ENCODE assay signal across 1 cellular context in the genomic region with DNA sequence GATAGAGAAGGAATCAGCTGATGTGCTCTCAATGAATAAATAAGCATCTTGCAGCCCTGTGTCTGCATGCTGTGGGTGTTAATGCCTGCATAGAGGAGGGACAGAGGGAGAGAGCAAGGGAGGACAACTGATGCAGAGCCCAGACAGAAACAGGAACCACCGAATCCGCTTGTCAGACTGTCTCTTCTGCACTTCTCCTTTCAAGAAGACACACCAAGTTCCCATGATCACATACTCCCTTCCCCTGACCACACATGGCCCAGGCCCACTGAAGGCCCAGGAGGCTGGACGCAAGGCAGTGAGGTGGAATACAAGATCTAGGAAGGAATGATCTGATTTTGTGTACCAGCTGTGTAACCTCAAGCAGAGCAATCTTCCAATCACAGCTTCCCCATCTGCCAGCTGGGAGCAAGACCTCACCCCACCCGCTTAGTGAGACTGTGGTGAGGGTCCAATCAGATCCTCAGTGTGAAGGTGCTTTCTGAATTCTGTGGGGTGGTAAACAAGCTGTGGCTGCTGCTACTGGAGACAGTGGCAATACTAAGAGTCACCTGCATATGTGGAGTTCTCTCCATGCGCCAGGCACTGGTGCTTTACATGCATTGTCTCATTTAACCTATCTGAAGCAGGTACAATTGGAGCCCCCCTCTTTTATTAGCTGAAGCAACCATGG.
TF ChIP-seq lines count a peak whose summit lies in the region.

No MANE protein-coding gene starts in this region.

TF ChIP-seq in neural cell, 6 proteins besides CTCF, POLR2A, EP300 and RAD21 (continued from another document):
- TF ChIP-seq EZH2 (IDR thresholded peaks at IDR 0.05; ENCODE audit: borderline replicate concordance, insufficient read depth, low read length, poor library complexity, severe bottlenecking) (no peak), POLR2AphosphoS5 (IDR thresholded peaks at IDR 0.05) (no peak)
TF ChIP-seq in neural cell: peak in this region for 0.
